ENCODE assay signal across 8 cellular contexts in genomic region chr4:98143001-98143899, GRCh38. TPM values are rescaled to one million over a fixed set of nuclear protein-coding genes. Genes with fewer than 3 reads are reported as not detected.
DNase-seq lines count a peak whose midpoint lies in the region; ATAC-seq and TF ChIP-seq lines count a peak whose summit lies in the region.

Gene STPG2, minus strand, starts transcription at chr4:98143476.

- H3K79me2 ChIP-seq in OCI-LY3 (ENCODE audit: low read length): no peaks in the 10 kb centered on the region

- H3K27ac ChIP-seq in HUES6 (ENCODE audit: low read depth, low read length): peak within 1 kb of the TSS; percentile 50; the same call in 1 of the 2 replicates
- H3K27ac ChIP-seq in OCI-LY3 (ENCODE audit: low read length): peak within 1 kb of the TSS; percentile 91
- peak within 1 kb of the TSS; percentile 91 for H3K27ac ChIP-seq in esophagus (ENCODE audit: low read depth in 2 of 2, low read length in 1 of 2)

- H3K4me3 Mint-ChIP-seq in activated T-cell treated with anti-CD3 and anti-CD28 coated beads, Interleukin-2, amount 50 U/mL, for 24 hours: peak within 1 kb of the TSS; percentile 89

- H3K36me3 Mint-ChIP-seq in activated T-cell treated with anti-CD3 and anti-CD28 coated beads, Interleukin-2, amount 50 U/mL, for 24 hours (ENCODE audit: low read depth): peaks cover 6% of the 10 kb centered on the region

- DNase-seq in D341Med (ENCODE audit: low spot score): peak; percentile 98
- peak; percentile 96 for DNase-seq in activated T-cell treated with anti-CD3 and anti-CD28 coated beads, Interleukin-2, amount 50 U/mL, for 24 hours
- peak; percentile 94 for DNase-seq in stimulated activated CD8-positive, alpha-beta memory T cell treated with anti-CD3 and anti-CD28 coated beads, Interleukin-4, amount 100 ng/mL, for 48 hours

- H3K9ac ChIP-seq in HUES6 (ENCODE audit: low read length): peak within 1 kb of the TSS; percentile 77
- H3K9ac ChIP-seq in OCI-LY3 (ENCODE audit: low read length): peak within 1 kb of the TSS; percentile 82
- H3K9ac ChIP-seq in mucosa of stomach (ENCODE audit: low read length): peak within 1 kb of the TSS; percentile 62

- ATAC-seq in GM21423 (IDR thresholded peaks at IDR 0.05; ENCODE audit: unreplicated experiment): peak; percentile 98

- no peaks in the 10 kb centered on the region for H4K20me1 ChIP-seq in OCI-LY3 (ENCODE audit: insufficient read depth, low read length)

- H3K27ac Mint-ChIP-seq in activated T-cell treated with anti-CD3 and anti-CD28 coated beads, Interleukin-2, amount 50 U/mL, for 24 hours: peak within 1 kb of the TSS; percentile 99

- H3K36me3 ChIP-seq in HUES6 (ENCODE audit: control insufficient read depth, insufficient read depth, low read length): no peaks in the 10 kb centered on the region
- H3K36me3 ChIP-seq in OCI-LY3 (replicated peaks; ENCODE audit: low read depth, low read length): no peaks in the 10 kb centered on the region
- H3K36me3 ChIP-seq in esophagus (ENCODE audit: control insufficient read depth in 2 of 2, insufficient read depth in 2 of 2, low read length in 1 of 2): no peaks in the 10 kb centered on the region
- no peaks in the 10 kb centered on the region for H3K36me3 ChIP-seq in mucosa of stomach (ENCODE audit: control insufficient read depth, insufficient read depth, low read length)

- H3K27me3 Mint-ChIP-seq in activated T-cell treated with anti-CD3 and anti-CD28 coated beads, Interleukin-2, amount 50 U/mL, for 24 hours: no peaks in the 10 kb centered on the region

- H3K4me3 ChIP-seq in HUES6 (ENCODE audit: low read depth, low read length) (peak within 1 kb of the TSS; percentile 82), OCI-LY3 (ENCODE audit: low read length) (peak within 1 kb of the TSS; percentile 86), esophagus (ENCODE audit: low read depth in 1 of 2, low read length in 2 of 2) (peak within 1 kb of the TSS; percentile 66 to 75), mucosa of stomach (ENCODE audit: low read length) (peak within 1 kb of the TSS; percentile 42)

- peak within 1 kb of the TSS; percentile 82 for H3K4me2 ChIP-seq in OCI-LY3 (ENCODE audit: low read length)

- H3K4me1 Mint-ChIP-seq in activated T-cell treated with anti-CD3 and anti-CD28 coated beads, Interleukin-2, amount 50 U/mL, for 24 hours (ENCODE audit: low read depth): peaks cover 26% of the 10 kb centered on the region

- TF ChIP-seq CTCF in OCI-LY3 (IDR thresholded peaks at IDR 0.05; ENCODE audit: low read depth, low read length): peak; percentile 76

- H3K27me3 ChIP-seq in HUES6 (ENCODE audit: control insufficient read depth, insufficient read depth, low read length) (no peaks in the 10 kb centered on the region), OCI-LY3 (ENCODE audit: low read depth, low read length) (no peaks in the 10 kb centered on the region), esophagus (ENCODE audit: control insufficient read depth in 1 of 2, insufficient read depth in 2 of 2, low read length in 2 of 2) (peaks cover 0 to 2% of the 10 kb centered on the region in 2 donors), mucosa of stomach (ENCODE audit: control insufficient read depth, insufficient read depth, low read length) (no peaks in the 10 kb centered on the region)

- H3K4me1 ChIP-seq in HUES6 (ENCODE audit: control insufficient read depth, insufficient read depth, low read length) (peaks cover 4% of the 10 kb centered on the region; the same call in 1 of the 2 replicates), OCI-LY3 (ENCODE audit: low read length) (peaks cover 34% of the 10 kb centered on the region), esophagus (ENCODE audit: control insufficient read depth in 2 of 2, insufficient read depth in 2 of 2, low read length in 1 of 2) (no peaks in the 10 kb centered on the region), mucosa of stomach (ENCODE audit: control insufficient read depth, insufficient read depth, low read length) (peaks cover 6% of the 10 kb centered on the region)

- 5 to 8% methylated on average over 44 of the region's 44 CpGs for WGBS in esophagus, 2 donors

- peaks cover 2% of the 10 kb centered on the region for H3K9me3 Mint-ChIP-seq in activated T-cell treated with anti-CD3 and anti-CD28 coated beads, Interleukin-2, amount 50 U/mL, for 24 hours

- H3K9me3 ChIP-seq in HUES6 (ENCODE audit: control insufficient read depth, insufficient read depth, low read depth, low read length) (no peaks in the 10 kb centered on the region), OCI-LY3 (ENCODE audit: insufficient read depth, low read length) (no peaks in the 10 kb centered on the region), esophagus (ENCODE audit: control insufficient read depth in 2 of 2, insufficient read depth in 1 of 2, low read depth in 1 of 2, low read length in 1 of 2) (no peaks in the 10 kb centered on the region), mucosa of stomach (ENCODE audit: control insufficient read depth, low read length) (no peaks in the 10 kb centered on the region)

- H2AFZ ChIP-seq in OCI-LY3 (ENCODE audit: low read depth, low read length): peak within 1 kb of the TSS; percentile 85

RNA-seq across cellular contexts. Expression of gene STPG2, which starts in this region (rescaled TPM):
- polyA plus RNA-seq in esophagus: under 1 TPM in 1 of 2 donors, not detected in 1; 0.02 TPM

Comparison
In these comparisons a context has a peak if more than half of its experiments do, and no peak if none do; other contexts are left out.
1. Peak in every context shown above with its lines: DNase-seq, ATAC-seq, H3K4me3 ChIP-seq and H3K27ac ChIP-seq.